ENCODE assay signal across 21 cellular contexts in genomic region chr10:48249763-48250351, GRCh38. TPM values are rescaled to one million over a fixed set of nuclear protein-coding genes. Genes with fewer than 3 reads are reported as not detected.
DNase-seq lines count a peak whose midpoint lies in the region; ATAC-seq, FAIRE-seq and TF ChIP-seq lines count a peak whose summit lies in the region.
"Had no signal": no experiment of that assay in that cellular context is flagged by ENCODE, and none has a peak within 500 bp of the region (broad histone marks: within the 10 kb centered on the region; RNA-seq: fewer than 3 reads in every experiment).

No MANE protein-coding gene starts in this region.

- no peak for TF ChIP-seq EP300 in A549 (IDR thresholded peaks at IDR 0.05)
- no peak for TF ChIP-seq EP300 in GM12878 (IDR thresholded peaks at IDR 0.05; ENCODE audit: borderline replicate concordance in 1 of 2, control insufficient read depth in 1 of 2, low read depth in 2 of 2, low read length in 2 of 2)

- H3K9ac ChIP-seq in GM12878 (ENCODE audit: control insufficient read depth, insufficient read depth, low read length): no peak overlapping the region
- no peak overlapping the region for H3K9ac ChIP-seq in neuronal stem cell (ENCODE audit: low read depth, low read length, poor library complexity)
- H3K9ac ChIP-seq: GM23248, KMS-11, SK-N-SH had no signal

- H4K8ac ChIP-seq in neuronal stem cell (ENCODE audit: low read depth, low read length): no peak overlapping the region

- no peak overlapping the region for H3K4ac ChIP-seq in neuronal stem cell (ENCODE audit: low read length)

- no peak overlapping the region for H2BK15ac ChIP-seq in neuronal stem cell (ENCODE audit: low read length)

- H3K23ac ChIP-seq in neuronal stem cell (ENCODE audit: low read depth, low read length, poor library complexity): peak overlapping the region; percentile 38

- H2BK5ac ChIP-seq in neuronal stem cell (ENCODE audit: low read length): no peak overlapping the region

- SMC1A ChIA-PET in GM12878 (lab: Charles Lee; ENCODE audit: uncharacterized antibody, unreplicated experiment): interaction anchor here (1.9 kb wide), 1 partner anchor 10 kb away, joined by 5 read pairs; no protein-coding TSS in a partner anchor

- H3K18ac ChIP-seq in neuronal stem cell (ENCODE audit: low read length): peak overlapping the region; percentile 63

- intact Hi-C loops in GM12878 (cut with micrococcal nuclease; ENCODE audit: unreplicated experiment): no loop called here

- in situ Hi-C loops in GM12878 (cut with MboI): no loop called here

- peak overlapping the region; percentile 59 for H2AK5ac ChIP-seq in neuronal stem cell (ENCODE audit: low read depth, low read length)

- TF ChIP-seq CTCF in A549 (IDR thresholded peaks at IDR 0.05) (no peak), GM12878 (IDR thresholded peaks at IDR 0.05 in 2 of 3, conservative IDR thresholded peaks at IDR 0.05 in 1 of 3; ENCODE audit: control insufficient read depth in 2 of 3, extremely low read depth in 1 of 3, insufficient read depth in 1 of 3, low read depth in 3 of 3, low read length in 3 of 3) (no peak)

- DNase-seq in A549 (ENCODE audit: low read depth in 1 of 2, low spot score in 1 of 2) (no peak), D341Med (ENCODE audit: low spot score) (peak; percentile 10), GM12878 (ENCODE audit: low read depth, low spot score) (no peak), neuronal stem cell (ENCODE audit: low spot score) (no peak), HuH-7 (ENCODE audit: low spot score) (no peak), GM12891 (ENCODE audit: insufficient read length, low spot score) (no peak)
- DNase-seq in activated naive CD4-positive, alpha-beta T cell treated with anti-CD3 and anti-CD28 coated beads, Interleukin-2, amount 50 U/mL, for 16 hours: no peak
- DNase-seq: ACHN, C1 segment of cervical spinal cord, DMS79, GM23248, HCEC 1CT, NCI-H1417 treated with DMSO at 0.1 percent for 48 hours, NCI-H187 treated with DMSO at 0.1 percent for 48 hours, NCI-H345, NCI-H524 treated with DMSO at 0.1 percent for 48 hours, SHP77, SK-N-SH had no signal

- H3K79me1 ChIP-seq in neuronal stem cell (ENCODE audit: low read depth, low read length): no peaks in the 10 kb centered on the region

- no TSS peak for BruUV-seq in GM12878 (replicated peaks; lab: Mats Ljungman, UMichigan)

- no peak for FAIRE-seq in A549 (lab: Jason Lieb, UNC)
- FAIRE-seq in GM12878 (lab: Jason Lieb, UNC): no peak
- no peak for FAIRE-seq in GM12891 (lab: Jason Lieb, UNC)
- FAIRE-seq: HepG2 had no signal

- POLR2A ChIA-PET in A549 (lab: Yijun Ruan, JAX): no interaction called here
- POLR2A ChIA-PET in GM12878 (lab: Charles Lee): no interaction called here

- H2BK12ac ChIP-seq in neuronal stem cell (ENCODE audit: low read length): no peak overlapping the region

- H2BK120ac ChIP-seq in neuronal stem cell (ENCODE audit: low read depth, low read length): no peak overlapping the region

- no peak for TF ChIP-seq RAD21 in A549 (conservative IDR thresholded peaks at IDR 0.05 in 1 of 2, IDR thresholded peaks at IDR 0.05 in 1 of 2)
- TF ChIP-seq RAD21 in GM12878 (IDR thresholded peaks at IDR 0.05; ENCODE audit: insufficient read depth, low read depth, low read length): no peak

- no peak overlapping the region for H4K91ac ChIP-seq in neuronal stem cell (ENCODE audit: low read depth, low read length, poor library complexity)

- peak; percentile 17 to 47; a peak in 5 of 6 replicates for ATAC-seq in A549
- ATAC-seq in GM12878: peak; percentile 29; the same call in 2 of the 3 replicates
- ATAC-seq: HepG2 had no signal

- no peaks in the 10 kb centered on the region for H3K79me2 ChIP-seq in GM12878 (ENCODE audit: control insufficient read depth, insufficient read depth, low read length)

- CTCF ChIA-PET in A549 (lab: Yijun Ruan, JAX) (interaction anchor here (1.4 kb wide), 1 partner anchor 10 kb away, joined by 4 read pairs; no protein-coding TSS in a partner anchor), GM12878 (lab: Yijun Ruan, JAX) (no interaction called here)

- H3K36me3 ChIP-seq in GM12878 (ENCODE audit: control insufficient read depth in 2 of 2, insufficient read depth in 2 of 2, low read length in 1 of 2): no peaks in the 10 kb centered on the region
- no peaks in the 10 kb centered on the region for H3K36me3 ChIP-seq in neuronal stem cell (replicated peaks in 1 of 2; ENCODE audit: control insufficient read depth in 2 of 2, insufficient read depth in 2 of 2, low read length in 2 of 2)

- H3K4me1 ChIP-seq in A549 (no peaks in the 10 kb centered on the region), GM12878 (ENCODE audit: control insufficient read depth, insufficient read depth, low read length) (peaks cover 7% of the 10 kb centered on the region; the same call in 1 of the 2 replicates), neuronal stem cell (ENCODE audit: control insufficient read depth in 2 of 2, insufficient read depth in 1 of 2, low read depth in 1 of 2, low read length in 2 of 2) (peaks cover 5 to 11% of the 10 kb centered on the region in 2 donors)

- WGBS in A549 (ENCODE audit: missing lambda C conversion rate): 88% methylated on average over 8 of the region's 8 CpGs
- 74% methylated on average over 8 of the region's 8 CpGs for WGBS in GM12878 (ENCODE audit: insufficient coverage, insufficient replicate concordance, low lambda C conversion rate, missing lambda C conversion rate)
- WGBS in neuronal stem cell (ENCODE audit: extremely low coverage in 2 of 2, insufficient read length in 2 of 2, insufficient replicate concordance in 1 of 2), 2 donors: no CpG with 5 or more reads among the region's 8 CpGs

- H3K14ac ChIP-seq in neuronal stem cell (ENCODE audit: low read length): no peak overlapping the region

- TF ChIP-seq POLR2A in A549 (IDR thresholded peaks at IDR 0.05; ENCODE audit: low read length): no peak
- no peak for TF ChIP-seq POLR2A in GM12878 (IDR thresholded peaks at IDR 0.05; ENCODE audit: low read depth, low read length)
- TF ChIP-seq POLR2A in GM12891 (IDR thresholded peaks at IDR 0.05; ENCODE audit: low read depth, low read length): no peak

- no peak overlapping the region for H3K27ac ChIP-seq in A549
- H3K27ac ChIP-seq in GM12878 (ENCODE audit: control insufficient read depth, insufficient read depth): no peak overlapping the region
- H3K27ac ChIP-seq in neuronal stem cell (replicated peaks; ENCODE audit: low read length): no peak overlapping the region
- H3K27ac ChIP-seq: GM23248, KMS-11 had no signal

- H3K4me2 ChIP-seq in A549 (no peak overlapping the region), GM12878 (ENCODE audit: control insufficient read depth, insufficient read depth) (no peak overlapping the region), neuronal stem cell (ENCODE audit: insufficient read depth, low read length, poor library complexity, severe bottlenecking) (no peak overlapping the region)
- H3K4me2 ChIP-seq: KMS-11, SK-N-SH had no signal

- H2AFZ ChIP-seq in GM12878 (ENCODE audit: control insufficient read depth, low read depth, low read length) (no peak overlapping the region), neuronal stem cell (ENCODE audit: low read length) (no peak overlapping the region)
- H2AFZ ChIP-seq: GM23248 had no signal

- no peaks in the 10 kb centered on the region for H3K27me3 ChIP-seq in GM12878 (replicated peaks in 1 of 2; ENCODE audit: control insufficient read depth in 2 of 2, insufficient read depth in 2 of 2, low read length in 1 of 2)
- no peaks in the 10 kb centered on the region for H3K27me3 ChIP-seq in neuronal stem cell (ENCODE audit: control insufficient read depth in 3 of 3, insufficient read depth in 3 of 3, low read depth in 1 of 3, low read length in 3 of 3)

- H3K4me3 ChIP-seq in A549 (no peak overlapping the region), GM12878 (no peak overlapping the region), neuronal stem cell (ENCODE audit: low read length in 2 of 2) (no peak overlapping the region)
- H3K4me3 ChIP-seq: GM23248 had no signal

- RAD21 ChIA-PET in GM12878 (lab: Charles Lee; ENCODE audit: unreplicated experiment): no interaction called here

- no peaks in the 10 kb centered on the region for H4K20me1 ChIP-seq in GM12878 (ENCODE audit: control insufficient read depth, insufficient read depth)

- H3K9me3 ChIP-seq in A549 (no peaks in the 10 kb centered on the region), GM12878 (replicated peaks; ENCODE audit: control insufficient read depth, insufficient read depth, low read length) (no peaks in the 10 kb centered on the region; the same call in 2 of the 3 replicates), neuronal stem cell (replicated peaks in 1 of 2; ENCODE audit: control insufficient read depth in 2 of 2, insufficient read depth in 1 of 2, low read depth in 1 of 2, low read length in 2 of 2) (no peaks in the 10 kb centered on the region)
- H3K9me3 ChIP-seq: SK-N-SH had no signal

RNA-seq across cellular contexts. Expression of gene FRMPD2, which starts 24.6 kb away (rescaled TPM):
- polyA plus RNA-seq in A549 (2011; rRNA removed) (0.13 and 0.16 TPM in 2 replicates), A549 (2017; fragmentation: RNase III; extraction: RNeasy Plus Mini Kit Qiagen cat#74134 plus additional on column Dnase treatment) (0.10 to 0.33 TPM (median 0.15 TPM) in 3 replicates), GM12878 (2011; rRNA removed) (3.2 and 5.7 TPM in 2 replicates), GM12878 (2014; fragmentation: Illumina TruSeq; extraction: Trizol) (0.60 and 0.76 TPM in 2 replicates), GM12878 (2014; fragmentation: Nextera tagmentation; extraction: Ambion mirVana) (1 to 10 TPM in 1 of 2 experiments, under 1 TPM in 1; 0.38 to 1.2 TPM), GM12878 (2014; rRNA removed) (1.2 and 1.4 TPM in 2 replicates), GM12878 (2016; fragmentation: Nextera tagmentation; extraction: Ambion mirVana) (1 to 10 TPM; 1.4 to 1.6 TPM)
- polyA plus RNA-seq in A549 (2012; cell fraction: cytosol; rRNA removed): 0.01 and 0.04 TPM in 2 replicates
- polyA plus RNA-seq in A549 (2012; cell fraction: nucleus; rRNA removed): 0.05 and 0.44 TPM in 2 replicates
- polyA minus RNA-seq in A549 (2011; rRNA and poly(A)+ RNA removed): 1.0 and 1.3 TPM in 2 replicates
- total RNA-seq in GM12878 (2013; cell fraction: nucleolus; rRNA removed): 83.6 and 99.6 TPM in 2 replicates
- total RNA-seq in GM12878 (2014; rRNA removed) (1.3 and 2.3 TPM in 2 replicates), GM12878 (2014; rRNA removed; fragmentation: Illumina TruSeq; extraction: Trizol) (0.88 and 1.2 TPM in 2 replicates), GM12878 (2021) (1.4 and 2.1 TPM in 2 replicates)
- 0.21 TPM for polyA plus RNA-seq in GM12878 (2011; ENCODE audit: low read depth)
- polyA plus RNA-seq in GM12878 (2011; cell fraction: cytosol; rRNA removed): 3.7 and 4.0 TPM in 2 replicates
- polyA plus RNA-seq in GM12878 (2011; cell fraction: nucleus; rRNA removed): 12.6 and 17.6 TPM in 2 replicates
- 0.64 and 1.5 TPM in 2 replicates for polyA plus RNA-seq in GM12878 (2012)
- polyA minus RNA-seq in GM12878 (2011; rRNA and poly(A)+ RNA removed): 6.7 and 11.3 TPM in 2 replicates
- 0.94 and 1.3 TPM in 2 replicates for polyA minus RNA-seq in GM12878 (2011; cell fraction: cytosol; rRNA and poly(A)+ RNA removed)
- 12.0 and 23.8 TPM in 2 replicates for polyA minus RNA-seq in GM12878 (2011; cell fraction: nucleus; rRNA and poly(A)+ RNA removed)
- 0.07 TPM for polyA plus RNA-seq in neuronal stem cell (2013, experiment 1 of 2)
- 0.10 TPM for polyA plus RNA-seq in neuronal stem cell (2013, experiment 2 of 2)
- polyA plus RNA-seq in GM12891 (2012; ENCODE audit: low read depth, missing spikeins): 1.2 TPM
- total RNA-seq: GM23248, RPMI7951 had no signal
- polyA plus RNA-seq: GM23248 had no signal

RNA-seq across cellular contexts. Expression of gene MAPK8, which starts 56.6 kb away (rescaled TPM):
- polyA plus RNA-seq in A549 (2011; rRNA removed) (71.4 and 80.7 TPM in 2 replicates), A549 (2017; fragmentation: RNase III; extraction: RNeasy Plus Mini Kit Qiagen cat#74134 plus additional on column Dnase treatment) (29.6 to 33.3 TPM (median 32.8 TPM) in 3 replicates), GM12878 (2011; rRNA removed) (102 and 143 TPM in 2 replicates), GM12878 (2014; fragmentation: Illumina TruSeq; extraction: Trizol) (61.4 and 74.0 TPM in 2 replicates), GM12878 (2014; fragmentation: Nextera tagmentation; extraction: Ambion mirVana) (1 to 10 TPM; 3.9 to 4.3 TPM), GM12878 (2014; rRNA removed) (32.7 and 39.8 TPM in 2 replicates), GM12878 (2016; fragmentation: Nextera tagmentation; extraction: Ambion mirVana) (10 to 100 TPM; 38.2 to 40.3 TPM)
- polyA plus RNA-seq in A549 (2012; cell fraction: cytosol; rRNA removed): 17.7 and 18.6 TPM in 2 replicates
- 10.3 and 13.5 TPM in 2 replicates for polyA plus RNA-seq in A549 (2012; cell fraction: nucleus; rRNA removed)
- 22.3 and 23.4 TPM in 2 replicates for polyA minus RNA-seq in A549 (2011; rRNA and poly(A)+ RNA removed)
- 283 and 289 TPM in 2 replicates for total RNA-seq in GM12878 (2013; cell fraction: nucleolus; rRNA removed)
- total RNA-seq in GM12878 (2014; rRNA removed) (38.4 and 45.6 TPM in 2 replicates), GM12878 (2014; rRNA removed; fragmentation: Illumina TruSeq; extraction: Trizol) (45.1 and 46.3 TPM in 2 replicates), GM12878 (2021) (44.5 and 49.4 TPM in 2 replicates)
- 5.9 TPM for polyA plus RNA-seq in GM12878 (2011; ENCODE audit: low read depth)
- 41.0 and 52.2 TPM in 2 replicates for polyA plus RNA-seq in GM12878 (2011; cell fraction: cytosol; rRNA removed)
- 58.2 and 63.3 TPM in 2 replicates for polyA plus RNA-seq in GM12878 (2011; cell fraction: nucleus; rRNA removed)
- polyA plus RNA-seq in GM12878 (2012): 20.4 and 27.9 TPM in 2 replicates
- 47.9 and 72.2 TPM in 2 replicates for polyA minus RNA-seq in GM12878 (2011; rRNA and poly(A)+ RNA removed)
- 23.1 and 25.4 TPM in 2 replicates for polyA minus RNA-seq in GM12878 (2011; cell fraction: cytosol; rRNA and poly(A)+ RNA removed)
- polyA minus RNA-seq in GM12878 (2011; cell fraction: nucleus; rRNA and poly(A)+ RNA removed): 51.7 and 64.1 TPM in 2 replicates
- polyA plus RNA-seq in neuronal stem cell (2013, experiment 1 of 2): 48.9 TPM
- 49.3 TPM for polyA plus RNA-seq in neuronal stem cell (2013, experiment 2 of 2)
- 18.5 TPM for polyA plus RNA-seq in GM12891 (2012; ENCODE audit: low read depth, missing spikeins)
